Comparison of ENCODE assay signal across 26 cellular contexts in the genomic region with DNA sequence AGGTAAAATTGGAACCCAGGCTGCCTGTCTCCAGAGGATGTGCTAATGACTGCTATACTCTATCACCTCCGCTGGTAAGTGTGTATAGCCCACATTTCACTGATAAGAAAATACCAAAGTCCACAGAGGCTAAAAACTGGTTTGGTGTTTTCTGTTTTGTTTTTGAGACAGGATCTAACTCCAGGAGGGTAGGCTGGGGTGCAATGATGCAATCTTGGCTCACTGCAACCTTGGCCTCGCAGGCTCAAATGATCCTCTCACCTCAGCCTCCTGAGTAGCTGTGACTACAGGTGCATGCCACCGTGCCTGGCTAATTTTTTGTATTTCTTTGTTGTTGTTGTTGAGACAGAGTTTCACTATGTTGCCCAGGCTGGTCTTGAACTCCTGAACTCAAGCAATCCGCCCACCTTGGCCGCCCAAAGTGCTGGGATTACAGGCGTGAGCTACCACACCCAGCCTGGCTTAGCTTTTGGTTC.
"Had no signal": no experiment of that assay in that cellular context is flagged by ENCODE, and none has a peak within 500 bp of the region (broad histone marks: within the 10 kb centered on the region; RNA-seq: fewer than 3 reads in every experiment).

No MANE protein-coding gene starts in this region.

- ATAC-seq: activated CD4-positive, CD25-positive, alpha-beta regulatory T cell treated with anti-CD3 and anti-CD28 coated beads, Interleukin-2, amount 50 U/mL, for 24 hours; activated CD8-positive, alpha-beta T cell treated with anti-CD3 and anti-CD28 coated beads for 36 hours; activated naive CD8-positive, alpha-beta T cell treated with anti-CD3 and anti-CD28 coated beads, Interleukin-2, amount 50 U/mL, for 24 hours; activated T-cell treated with anti-CD3 and anti-CD28 coated beads, Interleukin-2, amount 50 U/mL, for 4 hours; activated T-helper 17 cell treated with anti-CD3 and anti-CD28 coated beads, Interleukin-2, amount 50 U/mL, for 72 hours; body of pancreas; esophagus mucosa; foreskin keratinocyte; gastrocnemius medialis had no signal

- H3K27ac ChIP-seq: adrenal gland, body of pancreas, foreskin keratinocyte, gastrocnemius medialis, VCaP had no signal

- H3K4me1 ChIP-seq: adrenal gland, body of pancreas, foreskin keratinocyte had no signal

- H3K36me3 ChIP-seq: adrenal gland, gastrocnemius medialis had no signal

- DNase-seq: activated B cell treated with CpG ODN at 0.5 μM for 24 hours; activated CD4-positive, alpha-beta T cell treated with anti-CD3 and anti-CD28 coated beads for 48 hours; activated CD4-positive, alpha-beta T cell treated with anti-CD3 and anti-CD28 coated beads, Interleukin-2, amount 50 U/mL, for 1 hour; activated CD4-positive, alpha-beta T cell treated with anti-CD3 and anti-CD28 coated beads, Interleukin-2, amount 50 U/mL, for 48 hours; activated CD8-positive, alpha-beta memory T cell treated with anti-CD3 and anti-CD28 coated beads for 24 hours; activated CD8-positive, alpha-beta T cell treated with anti-CD3 and anti-CD28 coated beads for 36 hours; activated effector memory CD4-positive, alpha-beta T cell treated with anti-CD3 and anti-CD28 coated beads, Interleukin-2, amount 50 U/mL, for 16 hours; activated naive CD4-positive, alpha-beta T cell treated with anti-CD3 and anti-CD28 coated beads for 36 hours; activated naive CD8-positive, alpha-beta T cell treated with anti-CD3 and anti-CD28 coated beads for 36 hours; activated naive CD8-positive, alpha-beta T cell treated with anti-CD3 and anti-CD28 coated beads, Interleukin-2, amount 50 U/mL, for 24 hours; activated T-cell treated with anti-CD3 and anti-CD28 coated beads, Interleukin-2, amount 50 U/mL, for 4 hours; adrenal gland; amygdala; aorta; body of pancreas; caudate nucleus; effector memory CD4-positive, alpha-beta T cell; endodermal cell; foreskin keratinocyte; gastrocnemius medialis; glutamatergic neuron; T-helper 2 cell had no signal

- H3K27me3 ChIP-seq: adrenal gland, body of pancreas, foreskin keratinocyte, gastrocnemius medialis had no signal

- H3K9me3 ChIP-seq: adrenal gland, body of pancreas, gastrocnemius medialis had no signal

- H3K4me3 ChIP-seq: adrenal gland, body of pancreas, gastrocnemius medialis had no signal
